Comparison of ENCODE assay signal across 19 cellular contexts in genomic region chr11:108536783-108537182, GRCh38.
"Had no signal": no experiment of that assay in that cellular context is flagged by ENCODE, and none has a peak within 500 bp of the region (broad histone marks: within the 10 kb centered on the region; RNA-seq: fewer than 3 reads in every experiment).

No MANE protein-coding gene starts in this region.

- H3K27ac ChIP-seq: ascending aorta, transverse colon had no signal

- DNase-seq: activated CD4-positive, alpha-beta T cell treated with anti-CD3 and anti-CD28 coated beads, Interleukin-2, amount 10 ng/mL, durations not matched to agents 7 days and 5 days; activated CD8-positive, alpha-beta memory T cell treated with anti-CD3 and anti-CD28 coated beads, Interleukin-2, amount 50 U/mL, for 4 hours; activated CD8-positive, alpha-beta T cell treated with anti-CD3 and anti-CD28 coated beads, Interleukin-2, amount 10 ng/mL, durations not matched to agents 7 days and 5 days; activated naive CD4-positive, alpha-beta T cell treated with anti-CD3 and anti-CD28 coated beads for 36 hours; activated T-cell treated with anti-CD3 and anti-CD28 coated beads, Interleukin-2, amount 50 U/mL, for 4 hours; cerebellar nuclear complex; cortex of kidney; foreskin fibroblast; glutamatergic neuron; hypothalamus; kidney; left ventricle myocardium superior; mesendoderm; natural killer cell; T-helper 1 cell; T1000; transverse colon had no signal

- H3K36me3 ChIP-seq: ascending aorta, transverse colon had no signal

- ATAC-seq: activated CD4-positive, CD25-positive, alpha-beta regulatory T cell treated with anti-CD3 and anti-CD28 coated beads, Interleukin-2, amount 50 U/mL, for 24 hours; activated CD8-positive, alpha-beta T cell treated with anti-CD3 and anti-CD28 coated beads, Interleukin-2, amount 10 ng/mL, durations not matched to agents 7 days and 5 days; activated T-cell treated with anti-CD3 and anti-CD28 coated beads, Interleukin-2, amount 50 U/mL, for 4 hours; left ventricle myocardium superior; natural killer cell had no signal

- H3K4me3 ChIP-seq: ascending aorta, transverse colon had no signal

- H3K27me3 ChIP-seq: ascending aorta, transverse colon had no signal

- H3K4me1 ChIP-seq: ascending aorta had no signal

- H3K9me3 ChIP-seq: ascending aorta, transverse colon had no signal
